In the genomic region with DNA sequence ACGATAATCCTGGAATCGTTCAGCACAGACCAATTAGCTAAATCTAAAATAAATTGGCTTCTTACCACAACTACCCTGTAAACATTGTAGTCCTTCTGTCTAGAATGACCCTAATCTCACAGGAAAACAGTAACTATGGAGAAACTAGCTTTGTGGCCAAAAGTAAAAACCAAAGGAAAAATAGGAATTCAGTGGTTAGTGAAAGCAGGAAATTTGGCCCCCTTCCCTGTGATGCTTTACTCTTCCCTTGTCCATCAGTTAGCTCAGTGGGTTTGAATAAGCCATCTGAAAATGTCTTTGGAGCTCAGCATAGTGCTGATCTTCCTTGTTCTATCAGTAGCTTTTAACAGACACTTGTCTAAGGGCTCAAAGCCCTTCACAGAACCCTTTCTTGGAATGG, we compare ENCODE assay signal across 8 cellular contexts. TPM values are rescaled to one million over a fixed set of nuclear protein-coding genes. Genes with fewer than 3 reads are reported as not detected.
A peak's percentile ranks its signal among the peaks of the same experiment; 100 is the strongest.
DNase-seq lines count a peak whose midpoint lies in the region; ATAC-seq and TF ChIP-seq lines count a peak whose summit lies in the region.

No MANE protein-coding gene starts in this region.

- no peaks in the 10 kb centered on the region for H3K9me3 ChIP-seq in mammary epithelial cell (replicated peaks; ENCODE audit: insufficient read depth, low read length)

- no peaks in the 10 kb centered on the region for H4K20me1 ChIP-seq in mammary epithelial cell (ENCODE audit: insufficient read depth, low read length)

- TF ChIP-seq CTCF in mammary epithelial cell (conservative IDR thresholded peaks at IDR 0.05 in 1 of 2, IDR thresholded peaks at IDR 0.05 in 1 of 2; ENCODE audit: extremely low read depth in 1 of 2, insufficient read depth in 1 of 2, low read depth in 1 of 2, low read length in 2 of 2): no peak

- peak; percentile 18 for DNase-seq in AG20443 (ENCODE audit: low spot score)
- DNase-seq in HT1080 (ENCODE audit: low read depth): peak; percentile 20
- DNase-seq in mammary epithelial cell: no peak
- DNase-seq in myocyte (ENCODE audit: low read depth): peak; percentile 16
- DNase-seq in dedifferentiated amniotic fluid mesenchymal stem cell (ENCODE audit: extremely low spot score): no peak
- no peak for DNase-seq in mesenteric fat pad (ENCODE audit: low spot score)

- peak overlapping the region; percentile 92 for H3K4me2 ChIP-seq in mammary epithelial cell (ENCODE audit: insufficient read depth, low read depth, low read length)

- no TSS peak for BruUV-seq in mammary epithelial cell (replicated peaks; lab: Mats Ljungman, UMichigan)

- peak overlapping the region; percentile 93 to 97 (median 96) for H3K4me3 ChIP-seq in mammary epithelial cell (replicated peaks in 1 of 3; ENCODE audit: insufficient read depth in 1 of 3, low read depth in 2 of 3, low read length in 3 of 3)

- 25% methylated on average over 2 of the region's 2 CpGs for WGBS in mammary epithelial cell (ENCODE audit: low coverage, missing lambda C conversion rate)

- H3K27me3 ChIP-seq in mammary epithelial cell (ENCODE audit: insufficient read depth, low read length): no peaks in the 10 kb centered on the region

- peaks cover 17% of the 10 kb centered on the region for H3K36me3 ChIP-seq in mammary epithelial cell (ENCODE audit: insufficient read depth, low read length)

- no peak overlapping the region for H2AFZ ChIP-seq in mammary epithelial cell (ENCODE audit: low read depth, low read length)

- H3K79me2 ChIP-seq in mammary epithelial cell (ENCODE audit: insufficient read depth, low read length): peaks cover 64% of the 10 kb centered on the region

- CTCF ChIA-PET in mammary epithelial cell (lab: Charles Lee; ENCODE audit: low non-redundant PET): no interaction called here

- H3K27ac ChIP-seq in mammary epithelial cell (ENCODE audit: insufficient read depth, low read depth, low read length): peak overlapping the region; percentile 93

- no peak for ATAC-seq in HG03039 (IDR thresholded peaks at IDR 0.05; ENCODE audit: unreplicated experiment)
- no peak for ATAC-seq in HG03196 (IDR thresholded peaks at IDR 0.05; ENCODE audit: unreplicated experiment)

- peak overlapping the region; percentile 96 for H3K9ac ChIP-seq in mammary epithelial cell (ENCODE audit: insufficient read depth, low read length)

- in situ Hi-C loops in mammary epithelial cell (cut with MboI; ENCODE audit: low sequenced_read_pairs in 2 of 2): no loop called here

- dilution Hi-C loops in mammary epithelial cell (cut with HindIII; ENCODE audit: low sequenced_read_pairs): no loop called here

- intact Hi-C loops in mammary epithelial cell (cut with micrococcal nuclease): loop anchor here (5.0 to 10.0 kb wide), 3 partner anchors 125 to 658 kb away; a partner anchor contains a TSS

- H3K4me1 ChIP-seq in mammary epithelial cell (ENCODE audit: insufficient read depth, low read length): peaks cover 10% of the 10 kb centered on the region

RNA-seq across cellular contexts. Expression of a gene that starts 1.6 kb away (rescaled TPM):
- total RNA-seq in HT1080 (2014; rRNA removed; shearing (Covaris generic)): 70.0 and 74.2 TPM in 2 replicates
- 101 and 110 TPM in 2 replicates for polyA plus RNA-seq in HT1080 (2015; cell fraction: cytosol; rRNA removed)
- polyA plus RNA-seq in HT1080 (2015; cell fraction: nucleus; rRNA removed): 162 and 192 TPM in 2 replicates
- total RNA-seq in mammary epithelial cell (100 to 1,000 TPM in 1 of 2 donors, 10 to 100 TPM in 1; 74.4 to 112 TPM), myocyte (38.0 and 38.6 TPM in 2 replicates), mesenteric fat pad (45.7 TPM)
- polyA plus RNA-seq in mammary epithelial cell: 41.0 TPM
- polyA minus RNA-seq in mammary epithelial cell: 58.4 TPM
- 19.3 TPM for polyA plus RNA-seq in myocyte (2012)

Comparison
In these comparisons a context has a peak if more than half of its experiments do, and no peak if none do; other contexts are left out.
1. DNase-seq: peak in AG20443 (single experiment), HT1080 (single experiment) and myocyte (single experiment); none in mammary epithelial cell (single experiment), dedifferentiated amniotic fluid mesenchymal stem cell (single experiment) and mesenteric fat pad (single experiment).